ENCODE assay signal across 11 cellular contexts in the genomic region with DNA sequence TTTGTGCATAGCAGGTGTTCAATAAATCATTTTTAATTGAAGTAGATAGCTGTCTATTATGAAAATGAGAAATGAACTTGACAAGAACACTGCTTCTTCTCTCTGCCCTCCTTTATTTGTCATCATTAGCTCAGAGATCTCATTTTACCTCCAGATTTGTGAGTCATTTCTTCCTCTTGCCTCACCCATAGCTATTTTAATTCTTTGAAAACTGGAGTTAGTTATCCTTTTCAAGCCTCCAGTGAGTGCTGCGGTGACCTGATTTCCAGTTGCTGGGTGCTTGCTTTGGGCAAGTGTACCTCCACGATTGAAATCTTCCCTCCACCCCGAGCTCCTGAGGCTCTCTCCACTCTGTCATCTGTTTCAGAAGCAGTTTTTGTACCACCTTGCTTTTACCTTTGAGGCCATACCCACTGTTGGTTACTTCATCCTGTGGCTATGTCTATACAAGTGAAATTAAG.
A peak's percentile ranks its signal among the peaks of the same experiment; 100 is the strongest.
DNase-seq lines count a peak whose midpoint lies in the region; ATAC-seq lines count a peak whose summit lies in the region.
"Had no signal": no experiment of that assay in that cellular context is flagged by ENCODE, and none has a peak within 500 bp of the region (broad histone marks: within the 10 kb centered on the region; RNA-seq: fewer than 3 reads in every experiment).

No MANE protein-coding gene starts in this region.

- H3K9me3 Mint-ChIP-seq in activated CD8-positive, alpha-beta memory T cell treated with anti-CD3 and anti-CD28 coated beads, Interleukin-2, amount 10 ng/mL, durations not matched to agents 7 days and 5 days (ENCODE audit: low read depth) = no peaks in the 10 kb centered on the region
- H3K9me3 Mint-ChIP-seq in T-cell = peaks cover 0 to 9% (median 0%) of the 10 kb centered on the region in 3 donors
- H3K9me3 Mint-ChIP-seq in stimulated activated naive B cell treated with anti-CD40 and anti-IgM and Interleukin-4, amounts not matched to agents 10 μg/mL and 1 μg/mL and 100 μg/mL, for 72 hours = peaks cover 4 to 7% of the 10 kb centered on the region in 2 donors

- peaks cover 1% of the 10 kb centered on the region for H3K36me3 Mint-ChIP-seq in activated CD8-positive, alpha-beta memory T cell treated with anti-CD3 and anti-CD28 coated beads, Interleukin-2, amount 10 ng/mL, durations not matched to agents 7 days and 5 days
- no peaks in the 10 kb centered on the region for H3K36me3 Mint-ChIP-seq in T-cell
- peaks cover 0 to 2% of the 10 kb centered on the region in 2 donors for H3K36me3 Mint-ChIP-seq in stimulated activated naive B cell treated with anti-CD40 and anti-IgM and Interleukin-4, amounts not matched to agents 10 μg/mL and 1 μg/mL and 100 μg/mL, for 72 hours

- no peak overlapping the region for H3K27ac Mint-ChIP-seq in activated CD8-positive, alpha-beta memory T cell treated with anti-CD3 and anti-CD28 coated beads, Interleukin-2, amount 10 ng/mL, durations not matched to agents 7 days and 5 days
- H3K27ac Mint-ChIP-seq in T-cell = peak overlapping the region in 1 of 2 donors; percentile 35
- H3K27ac Mint-ChIP-seq in stimulated activated naive B cell treated with anti-CD40 and anti-IgM and Interleukin-4, amounts not matched to agents 10 μg/mL and 1 μg/mL and 100 μg/mL, for 72 hours = peak overlapping the region; percentile 15
- H3K27ac Mint-ChIP-seq: B cell had no signal

- no peak overlapping the region for H3K4me3 Mint-ChIP-seq in activated CD8-positive, alpha-beta memory T cell treated with anti-CD3 and anti-CD28 coated beads, Interleukin-2, amount 10 ng/mL, durations not matched to agents 7 days and 5 days
- H3K4me3 Mint-ChIP-seq in T-cell = no peak overlapping the region
- H3K4me3 Mint-ChIP-seq in stimulated activated naive B cell treated with anti-CD40 and anti-IgM and Interleukin-4, amounts not matched to agents 10 μg/mL and 1 μg/mL and 100 μg/mL, for 72 hours = no peak overlapping the region
- H3K4me3 Mint-ChIP-seq: B cell had no signal

- peaks cover 16% of the 10 kb centered on the region for H3K27me3 Mint-ChIP-seq in activated CD8-positive, alpha-beta memory T cell treated with anti-CD3 and anti-CD28 coated beads, Interleukin-2, amount 10 ng/mL, durations not matched to agents 7 days and 5 days
- H3K27me3 Mint-ChIP-seq in T-cell = no peaks in the 10 kb centered on the region
- H3K27me3 Mint-ChIP-seq in stimulated activated naive B cell treated with anti-CD40 and anti-IgM and Interleukin-4, amounts not matched to agents 10 μg/mL and 1 μg/mL and 100 μg/mL, for 72 hours = no peaks in the 10 kb centered on the region
- H3K27me3 Mint-ChIP-seq: B cell had no signal

- CTCF ChIA-PET in activated CD8-positive, alpha-beta memory T cell treated with anti-CD3 and anti-CD28 coated beads, Interleukin-2, amount 10 ng/mL, durations not matched to agents 7 days and 5 days (lab: Charles Lee) = no interaction called here
- CTCF ChIA-PET in T-cell (lab: Charles Lee) = interaction anchor here in 1 of 2 donors (0.8 kb wide), 1 partner anchor 31 kb away, joined by 3 read pairs; no protein-coding TSS in a partner anchor

- no peak for ATAC-seq in activated CD8-positive, alpha-beta memory T cell treated with anti-CD3 and anti-CD28 coated beads, Interleukin-2, amount 10 ng/mL, durations not matched to agents 7 days and 5 days
- ATAC-seq in T-cell (replicated peaks in 1 of 4) = peak in 3 of 4 experiments; percentile 15 to 50 (median 33)
- ATAC-seq in stimulated activated naive B cell treated with anti-CD40 and anti-IgM and Interleukin-4, amounts not matched to agents 10 μg/mL and 1 μg/mL and 100 μg/mL, for 72 hours (replicated peaks) = peak; percentile 56 to 58

- H3K4me1 Mint-ChIP-seq in activated CD8-positive, alpha-beta memory T cell treated with anti-CD3 and anti-CD28 coated beads, Interleukin-2, amount 10 ng/mL, durations not matched to agents 7 days and 5 days = peaks cover 14% of the 10 kb centered on the region
- peaks cover 10 to 14% (median 13%) of the 10 kb centered on the region in 3 donors for H3K4me1 Mint-ChIP-seq in T-cell
- peaks cover 17 to 27% of the 10 kb centered on the region in 2 donors for H3K4me1 Mint-ChIP-seq in stimulated activated naive B cell treated with anti-CD40 and anti-IgM and Interleukin-4, amounts not matched to agents 10 μg/mL and 1 μg/mL and 100 μg/mL, for 72 hours

- peak; percentile 66 for DNase-seq in activated CD8-positive, alpha-beta memory T cell treated with anti-CD3 and anti-CD28 coated beads for 24 hours
- no peak for DNase-seq in activated CD8-positive, alpha-beta memory T cell treated with anti-CD3 and anti-CD28 coated beads, Interleukin-2, amount 10 ng/mL, durations not matched to agents 7 days and 5 days
- no peak for DNase-seq in T-cell
- peak; percentile 61 for DNase-seq in fibroblast of gingiva (ENCODE audit: low read depth)
- no peak for DNase-seq in stimulated activated naive B cell treated with anti-CD40 and anti-IgM and Interleukin-4, amounts not matched to agents 10 μg/mL and 1 μg/mL and 100 μg/mL, for 72 hours
- no peak for DNase-seq in DMS79 (lab: John Stamatoyannopoulos, UW)
- no peak for DNase-seq in NAMALWA (ENCODE audit: low spot score)
- DNase-seq in DMS 273 treated with DMSO at 0.1 percent for 48 hours (lab: John Stamatoyannopoulos, UW) = no peak
- DNase-seq: effector CD4-positive, alpha-beta T cell; KBM-7 had no signal

- POLR2A ChIA-PET in T-cell (lab: Charles Lee) = no interaction called here

Comparison
In these comparisons a context has a peak if more than half of its experiments do, and no peak if none do; other contexts are left out.
1. DNase-seq: peak in activated CD8-positive, alpha-beta memory T cell treated with anti-CD3 and anti-CD28 coated beads for 24 hours (single experiment) and fibroblast of gingiva (single experiment); none in activated CD8-positive, alpha-beta memory T cell treated with anti-CD3 and anti-CD28 coated beads, Interleukin-2, amount 10 ng/mL, durations not matched to agents 7 days and 5 days (single experiment), T-cell (0 of 34), stimulated activated naive B cell treated with anti-CD40 and anti-IgM and Interleukin-4, amounts not matched to agents 10 μg/mL and 1 μg/mL and 100 μg/mL, for 72 hours (single experiment), DMS79 (single experiment), NAMALWA (single experiment) and DMS 273 treated with DMSO at 0.1 percent for 48 hours (single experiment).